In genomic region chr1:50080904-50081586, GRCh38 we compare ENCODE assay signal across 10 cellular contexts. TPM values are rescaled to one million over a fixed set of nuclear protein-coding genes. Genes with fewer than 3 reads are reported as not detected.
DNase-seq lines count a peak whose midpoint lies in the region; ATAC-seq and TF ChIP-seq lines count a peak whose summit lies in the region.
"Had no signal": no experiment of that assay in that cellular context is flagged by ENCODE, and none has a peak within 500 bp of the region (broad histone marks: within the 10 kb centered on the region; RNA-seq: fewer than 3 reads in every experiment).

No MANE protein-coding gene starts in this region.

- peak; percentile 44 to 52 (median 49); a peak in 5 of 6 replicates for TF ChIP-seq CTCF in HCT116 (IDR thresholded peaks at IDR 0.05 in 2 of 3, conservative IDR thresholded peaks at IDR 0.05 in 1 of 3; ENCODE audit: borderline replicate concordance in 1 of 3, insufficient read depth in 1 of 3, low read depth in 2 of 3, low read length in 2 of 3)
- no peak for TF ChIP-seq CTCF in colonic mucosa (IDR thresholded peaks at IDR 0.05)
- TF ChIP-seq CTCF in foreskin fibroblast (IDR thresholded peaks at IDR 0.05; ENCODE audit: low read depth, low read length) = no peak

- H3K27me3 ChIP-seq in HCT116 (ENCODE audit: insufficient read depth, low read length) (no peaks in the 10 kb centered on the region), colonic mucosa (no peaks in the 10 kb centered on the region)

- H3K4me3 ChIP-seq in HCT116 (replicated peaks in 1 of 2; ENCODE audit: low read depth in 1 of 2, low read length in 2 of 2) = no peak overlapping the region
- H3K4me3 ChIP-seq in colonic mucosa = no peak overlapping the region
- H3K4me3 ChIP-seq in foreskin fibroblast (ENCODE audit: low read depth in 1 of 2, low read length in 2 of 2) = no peak overlapping the region

- no peaks in the 10 kb centered on the region for H3K4me1 ChIP-seq in HCT116 (ENCODE audit: control insufficient read depth in 1 of 2, insufficient read depth in 2 of 2, low read length in 2 of 2)
- no peaks in the 10 kb centered on the region for H3K4me1 ChIP-seq in colonic mucosa

- DNase-seq in COLO668 (lab: John Stamatoyannopoulos, UW; ENCODE audit: unreplicated experiment) (peak; percentile 67), HCT116 (ENCODE audit: low read depth, low spot score) (no peak), NCI-H526 (lab: John Stamatoyannopoulos, UW) (peak; percentile 48 to 76), colonic mucosa (peak; percentile 18), foreskin fibroblast (no peak)

- BruUV-seq in HCT116 (replicated peaks; lab: Mats Ljungman, UMichigan) = no TSS peak

- CTCF ChIA-PET in HCT116 (lab: Charles Lee) = interaction anchor here (0.8 to 1.4 kb wide), 2 partner anchors 191 to 1164 kb away, joined by 3 to 5 read pairs; no protein-coding TSS in a partner anchor

- peak; percentile 69 for ATAC-seq in HCT116
- no peak for ATAC-seq in GM18861 (IDR thresholded peaks at IDR 0.05; ENCODE audit: unreplicated experiment)
- ATAC-seq in HG02885 (IDR thresholded peaks at IDR 0.05; ENCODE audit: poor library complexity, unreplicated experiment) = no peak
- no peak for ATAC-seq in GM21360 (IDR thresholded peaks at IDR 0.05; ENCODE audit: unreplicated experiment)

- H3K27ac ChIP-seq in HCT116 (ENCODE audit: low read depth, low read length) (no peak overlapping the region), colonic mucosa (no peak overlapping the region)

- TF ChIP-seq RAD21 in HCT116 (IDR thresholded peaks at IDR 0.05; ENCODE audit: low read depth) = peak; percentile 33; the same call in 1 of the 2 replicates

- H2AFZ ChIP-seq in HCT116 (ENCODE audit: low read depth, low read length, poor library complexity, severe bottlenecking) = no peak overlapping the region

- H4K20me1 ChIP-seq in HCT116 (ENCODE audit: insufficient read depth) = no peaks in the 10 kb centered on the region

- H3K79me2 ChIP-seq in HCT116 (ENCODE audit: insufficient read depth, low read length) = no peaks in the 10 kb centered on the region

- POLR2A ChIA-PET in HCT116 (lab: Charles Lee) = no interaction called here

- H3K9ac ChIP-seq in HCT116 (ENCODE audit: low read length) = no peak overlapping the region
- H3K9ac ChIP-seq in colonic mucosa (ENCODE audit: low read depth in 2 of 2, low read length in 2 of 2) = no peak overlapping the region

- H3K36me3 ChIP-seq in HCT116 (ENCODE audit: control insufficient read depth in 1 of 2, insufficient read depth in 2 of 2, low read length in 2 of 2) (no peaks in the 10 kb centered on the region), colonic mucosa (no peaks in the 10 kb centered on the region)

- RAD21 ChIA-PET in HCT116 (lab: Charles Lee; ENCODE audit: low non-redundant PET in 1 of 2, low total read pairs in 2 of 2, uncharacterized antibody in 2 of 2, unreplicated experiment in 2 of 2) = no interaction called here

- intact Hi-C loops in HCT116 (cut with micrococcal nuclease) (no loop called here), colonic mucosa (cut with DNase I) (no loop called here)

- H3K9me3 ChIP-seq in HCT116 (ENCODE audit: control insufficient read depth in 1 of 2, insufficient read depth in 1 of 2, low read depth in 1 of 2, low read length in 2 of 2) (no peaks in the 10 kb centered on the region), colonic mucosa (no peaks in the 10 kb centered on the region)

- H3K9me2 ChIP-seq in HCT116 (ENCODE audit: insufficient read depth) = no peaks in the 10 kb centered on the region

- H3K4me2 ChIP-seq in HCT116 (ENCODE audit: low read length) = no peak overlapping the region

- no peak for TF ChIP-seq POLR2A in HCT116 (IDR thresholded peaks at IDR 0.05; ENCODE audit: borderline replicate concordance, extremely low read depth, insufficient read depth, insufficient read length)

TF ChIP-seq in HCT116, 20 proteins besides CTCF, POLR2A, EP300 and RAD21:
- TF ChIP-seq ZBTB33 (IDR thresholded peaks at IDR 0.05; ENCODE audit: extremely low read depth, insufficient replicate concordance, low read length) (no peak), EGR1 (IDR thresholded peaks at IDR 0.05; ENCODE audit: low read depth) (no peak), SP1 (IDR thresholded peaks at IDR 0.05; ENCODE audit: low read depth) (no peak), YY1 (IDR thresholded peaks at IDR 0.05; ENCODE audit: extremely low read depth, insufficient replicate concordance, low read depth, low read length) (no peak), EZH2 (IDR thresholded peaks at IDR 0.05) (no peak), EZH2phosphoT487 (IDR thresholded peaks at IDR 0.05; ENCODE audit: borderline replicate concordance) (no peak), CBX3 (IDR thresholded peaks at IDR 0.05; ENCODE audit: low read depth) (no peak), TCF7L2 (IDR thresholded peaks at IDR 0.05; ENCODE audit: borderline replicate concordance, extremely low read depth, insufficient read depth, insufficient read length) (no peak), ELF1 (IDR thresholded peaks at IDR 0.05; ENCODE audit: borderline replicate concordance, low read depth) (no peak)
- TF ChIP-seq, protein P1, sequence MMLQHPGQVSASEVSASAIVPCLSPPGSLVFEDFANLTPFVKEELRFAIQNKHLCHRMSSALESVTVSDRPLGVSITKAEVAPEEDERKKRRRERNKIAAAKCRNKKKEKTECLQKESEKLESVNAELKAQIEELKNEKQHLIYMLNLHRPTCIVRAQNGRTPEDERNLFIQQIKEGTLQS (IDR thresholded peaks at IDR 0.05) = no peak

RNA-seq across cellular contexts. Expression of gene ELAVL4, which starts 27.7 kb away (rescaled TPM):
- total RNA-seq in HCT116 (2021; ENCODE audit: unreplicated experiment) = not detected
- not detected in 2 replicates for polyA plus RNA-seq in HCT116 (2012)
- total RNA-seq in colonic mucosa = 1 to 10 TPM in 1 of 2 donors, under 1 TPM in 1; 0.54 to 1.5 TPM
- total RNA-seq: activated CD8-positive, alpha-beta memory T cell treated with anti-CD3 and anti-CD28 coated beads for 36 hours; endothelial cell of umbilical vein had no signal
- polyA plus RNA-seq: endothelial cell of umbilical vein had no signal

RNA-seq across cellular contexts. Expression of gene AGBL4, which starts 57.3 kb away (rescaled TPM):
- total RNA-seq in HCT116 (2021; ENCODE audit: unreplicated experiment) = not detected
- not detected in 2 replicates for polyA plus RNA-seq in HCT116 (2012)
- under 1 TPM; 0.24 to 0.30 TPM for total RNA-seq in colonic mucosa
- total RNA-seq: activated CD8-positive, alpha-beta memory T cell treated with anti-CD3 and anti-CD28 coated beads for 36 hours; endothelial cell of umbilical vein had no signal
- polyA plus RNA-seq: endothelial cell of umbilical vein had no signal

Comparison
In these comparisons a context has a peak if more than half of its experiments do, and no peak if none do; other contexts are left out.
1. DNase-seq: peak in COLO668 (single experiment), NCI-H526 (2 of 2) and colonic mucosa (single experiment); none in HCT116 (single experiment) and foreskin fibroblast (0 of 2).
2. CTCF ChIP-seq: peak in HCT116 (3 of 3); none in colonic mucosa (single experiment) and foreskin fibroblast (single experiment).